8 cellular contexts compared by ENCODE assay signal in the genomic region with DNA sequence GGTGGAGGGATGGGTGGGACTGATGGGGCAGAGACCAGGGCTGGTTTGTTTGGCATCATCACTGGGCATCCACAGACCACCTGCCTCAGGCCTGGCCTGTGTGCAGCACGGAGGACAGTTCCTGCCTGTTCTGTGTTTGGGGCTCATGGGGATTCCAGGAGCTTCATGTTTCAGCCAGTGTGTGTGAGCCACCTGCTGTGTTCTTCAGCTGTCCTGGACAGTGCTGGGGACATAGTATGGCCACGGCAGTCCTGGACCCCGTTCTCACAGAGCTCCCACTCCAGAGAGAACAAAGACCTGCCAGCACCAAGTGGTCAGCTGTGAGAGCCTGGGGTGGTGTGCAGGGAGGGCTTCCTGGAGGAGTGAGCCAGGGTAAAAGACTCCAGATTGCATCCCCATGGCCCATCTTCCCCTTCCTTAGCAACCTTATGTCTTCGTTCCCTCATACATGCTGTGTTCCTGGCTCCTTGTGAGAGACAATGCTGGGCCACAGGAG. TPM values are rescaled to one million over a fixed set of nuclear protein-coding genes. Genes with fewer than 3 reads are reported as not detected.
DNase-seq lines count a peak whose midpoint lies in the region; ATAC-seq, FAIRE-seq and TF ChIP-seq lines count a peak whose summit lies in the region.

No MANE protein-coding gene starts in this region.

- no peak overlapping the region for H2AK5ac ChIP-seq in H1 (ENCODE audit: low read depth, low read length)

- 0 out of 2 replicates have a peak, but pooled peaks cover 3% of the 10 kb centered on the region for H4K20me1 ChIP-seq in PC-9 (ENCODE audit: insufficient read depth)
- H4K20me1 ChIP-seq in H1 (replicated peaks in 1 of 2; ENCODE audit: control insufficient read depth in 1 of 2, insufficient read depth in 2 of 2, low read length in 2 of 2): peaks cover 0 to 15% of the 10 kb centered on the region in 2 experiments
- peaks cover 8% of the 10 kb centered on the region for H4K20me1 ChIP-seq in osteoblast (ENCODE audit: insufficient read depth, low read length)

- intact Hi-C loops in CD4-positive, alpha-beta memory T cell (cut with micrococcal nuclease): loop anchor here (1.0 to 5.0 kb wide), 8 partner anchors 8 to 645 kb away; no protein-coding TSS in a partner anchor
- intact Hi-C loops in PC-9 (cut with micrococcal nuclease; ENCODE audit: unreplicated experiment): loop anchor here (1.0 to 5.0 kb wide), 4 partner anchors 43 to 645 kb away; no protein-coding TSS in a partner anchor

- FAIRE-seq in H1 (lab: Jason Lieb, UNC): no peak

- no peak overlapping the region for H3K14ac ChIP-seq in H1 (ENCODE audit: insufficient read length)

- no peak overlapping the region for H2BK20ac ChIP-seq in H1 (ENCODE audit: low read length)

- no peak overlapping the region for H2BK120ac ChIP-seq in H1 (replicated peaks; ENCODE audit: low read depth, low read length)

- no peak overlapping the region for H3K9ac ChIP-seq in H1 (replicated peaks in 1 of 4; ENCODE audit: extremely low read depth in 1 of 4, low read depth in 3 of 4, low read length in 3 of 4)

- no peak overlapping the region for H4K91ac ChIP-seq in H1 (replicated peaks; ENCODE audit: insufficient read length, low read length)

- H3K9me3 Mint-ChIP-seq in CD4-positive, alpha-beta memory T cell: peaks cover 0 to 14% (median 0%) of the 10 kb centered on the region in 8 donors

- H3K4me1 Mint-ChIP-seq in CD4-positive, alpha-beta memory T cell: peaks cover 52 to 98% (median 78%) of the 10 kb centered on the region in 4 donors

- no peaks in the 10 kb centered on the region for H3K9me2 ChIP-seq in PC-9 (ENCODE audit: insufficient read depth)

- POLR2A ChIA-PET in CD4-positive, alpha-beta memory T cell (lab: Charles Lee; ENCODE audit: partially characterized antibody): interaction anchor here (0.6 to 26.9 kb wide), 27 partner anchors 10 to 1022 kb away, joined by 3 to 711 read pairs (median 7); a partner anchor contains a TSS
- POLR2A ChIA-PET in PC-9 (lab: Charles Lee; ENCODE audit: unreplicated experiment): interaction anchor here (0.7 kb wide), 1 partner anchor 865 kb away, joined by 3 read pairs; no protein-coding TSS in a partner anchor
- POLR2A ChIA-PET in H1 (lab: Charles Lee; ENCODE audit: partially characterized antibody): interaction anchor here (0.9 to 22.6 kb wide), 13 partner anchors 14 to 558 kb away, joined by 3 to 579 read pairs (median 5); a partner anchor contains a TSS

- no peak overlapping the region for H2BK12ac ChIP-seq in H1 (ENCODE audit: low read depth, low read length)

- TF ChIP-seq POLR2A in H1 (IDR thresholded peaks at IDR 0.05; ENCODE audit: control extremely low read depth in 1 of 2, low read depth in 2 of 2, low read length in 2 of 2): no peak

- peak overlapping the region; percentile 97 to 100 (median 99) for H3K27ac Mint-ChIP-seq in CD4-positive, alpha-beta memory T cell

- peaks cover 4% of the 10 kb centered on the region; the same call in 1 of the 2 replicates for H3K79me1 ChIP-seq in H1 (ENCODE audit: low read depth, low read length)

- H3K9me3 ChIP-seq in CD4-positive, alpha-beta memory T cell (ENCODE audit: control insufficient read depth in 1 of 2, low read length in 2 of 2): no peaks in the 10 kb centered on the region
- no peaks in the 10 kb centered on the region for H3K9me3 ChIP-seq in PC-9 (ENCODE audit: insufficient read depth, low read depth)
- H3K9me3 ChIP-seq in H1 (ENCODE audit: insufficient read depth in 2 of 2, low read depth in 1 of 2, low read length in 1 of 2): no peaks in the 10 kb centered on the region
- H3K9me3 ChIP-seq in osteoblast (ENCODE audit: low read depth, low read length): no peaks in the 10 kb centered on the region

- H3F3A ChIP-seq in PC-9 (ENCODE audit: insufficient read depth, low read depth): peaks cover 47% of the 10 kb centered on the region

- no peaks in the 10 kb centered on the region for H3K27me3 ChIP-seq in CD4-positive, alpha-beta memory T cell (ENCODE audit: insufficient read depth, low read length)
- no peaks in the 10 kb centered on the region for H3K27me3 ChIP-seq in PC-9 (ENCODE audit: insufficient read depth, low read depth)
- H3K27me3 ChIP-seq in H1 (replicated peaks in 1 of 4; ENCODE audit: control insufficient read depth in 3 of 4, extremely low read depth in 1 of 4, insufficient read depth in 3 of 4, low read length in 3 of 4): no peaks in the 10 kb centered on the region
- no peaks in the 10 kb centered on the region for H3K27me3 ChIP-seq in osteoblast (ENCODE audit: insufficient read depth, low read length)

- H4K5ac ChIP-seq in H1 (ENCODE audit: insufficient read length, low read depth, low read length): no peak overlapping the region

- peak overlapping the region; percentile 47 to 54 for H3K4me3 ChIP-seq in CD4-positive, alpha-beta memory T cell (ENCODE audit: low read length in 2 of 2)
- H3K4me3 ChIP-seq in PC-9 (no peak overlapping the region), H1 (ENCODE audit: extremely low read depth in 1 of 4, insufficient read depth in 2 of 4, low read depth in 3 of 4, low read length in 4 of 4) (no peak overlapping the region), osteoblast (ENCODE audit: insufficient read depth, low read length) (no peak overlapping the region)

- peaks cover 35% of the 10 kb centered on the region for H3K36me3 ChIP-seq in CD4-positive, alpha-beta memory T cell (ENCODE audit: insufficient read depth, low read length)
- H3K36me3 ChIP-seq in PC-9 (ENCODE audit: low read depth): peaks cover 11% of the 10 kb centered on the region; the same call in 1 of the 2 replicates
- H3K36me3 ChIP-seq in H1 (ENCODE audit: control insufficient read depth in 2 of 4, insufficient read depth in 4 of 4, low read length in 3 of 4): peaks cover 33 to 46% (median 38%) of the 10 kb centered on the region in 4 experiments
- peaks cover 62% of the 10 kb centered on the region for H3K36me3 ChIP-seq in osteoblast (ENCODE audit: insufficient read depth, low read length)

- no TSS peak for BruUV-seq in PC-9 (replicated peaks; lab: Mats Ljungman, UMichigan)

- TF ChIP-seq CTCF in PC-9 (conservative IDR thresholded peaks at IDR 0.05) (no peak), H1 (IDR thresholded peaks at IDR 0.05; ENCODE audit: control extremely low read depth in 1 of 3, insufficient read depth in 1 of 3, low read depth in 1 of 3, low read length in 3 of 3) (no peak), osteoblast (IDR thresholded peaks at IDR 0.05; ENCODE audit: extremely low read depth, low read depth, low read length) (no peak), GM13976 (IDR thresholded peaks at IDR 0.05; ENCODE audit: borderline replicate concordance, control extremely low read depth, extremely low read depth, insufficient read depth, missing control alignments) (no peak)

- no peak overlapping the region for H2BK15ac ChIP-seq in H1 (ENCODE audit: low read length)

- H3K18ac ChIP-seq in H1 (ENCODE audit: extremely low read depth, low read length): peak overlapping the region; percentile 17; the same call in 1 of the 2 replicates

- peaks cover 32 to 74% of the 10 kb centered on the region in 2 donors for H3K36me3 Mint-ChIP-seq in CD4-positive, alpha-beta memory T cell

- DNase-seq in CD4-positive, alpha-beta memory T cell: peak in 1 of 5 donors; percentile 45
- DNase-seq in PC-9 (no peak), H1 (ENCODE audit: low read depth in 1 of 2, low spot score in 2 of 2) (no peak), osteoblast (ENCODE audit: insufficient read length, low spot score, missing footprints) (no peak), AG08396 (ENCODE audit: low spot score) (no peak), GM13976 (ENCODE audit: low spot score) (no peak)
- DNase-seq in activated CD8-positive, alpha-beta memory T cell treated with anti-CD3 and anti-CD28 coated beads, Interleukin-2, amount 50 U/mL, for 48 hours: no peak

- H2AFZ ChIP-seq in PC-9 (no peak overlapping the region), H1 (ENCODE audit: low read length) (no peak overlapping the region), osteoblast (ENCODE audit: low read length) (no peak overlapping the region)

- no peak overlapping the region for H3K23ac ChIP-seq in H1 (ENCODE audit: insufficient read length)

- H3K56ac ChIP-seq in H1 (replicated peaks; ENCODE audit: insufficient read length, low read depth, low read length): no peak overlapping the region

- peak overlapping the region; percentile 92 for H3K27ac ChIP-seq in CD4-positive, alpha-beta memory T cell (ENCODE audit: low read depth, low read length)
- H3K27ac ChIP-seq in PC-9 (peak overlapping the region; percentile 48), H1 (ENCODE audit: low read depth, low read length) (peak overlapping the region; percentile 51; the same call in 1 of the 2 replicates), osteoblast (ENCODE audit: low read depth, low read length) (peak overlapping the region; percentile 96)

- CTCF ChIA-PET in CD4-positive, alpha-beta memory T cell (lab: Charles Lee; ENCODE audit: partially characterized antibody): interaction anchor here (0.9 to 12.4 kb wide), 19 partner anchors 12 to 646 kb away, joined by 3 to 165 read pairs (median 6); a partner anchor contains a TSS
- CTCF ChIA-PET in PC-9 (lab: Charles Lee) (interaction anchor here (0.5 to 1.3 kb wide), 3 partner anchors 14 to 665 kb away, joined by 3 to 4 read pairs (median 3); no protein-coding TSS in a partner anchor), H1 (lab: Charles Lee; ENCODE audit: partially characterized antibody) (interaction anchor here (0.6 to 7.3 kb wide), 22 partner anchors 11 to 555 kb away, joined by 3 to 63 read pairs (median 4); no protein-coding TSS in a partner anchor)

- no peak for TF ChIP-seq EP300 in H1 (IDR thresholded peaks at IDR 0.05; ENCODE audit: borderline replicate concordance in 1 of 2, low read depth in 2 of 2, low read length in 2 of 2)

- no peak for TF ChIP-seq RAD21 in H1 (IDR thresholded peaks at IDR 0.05 in 1 of 2, conservative IDR thresholded peaks at IDR 0.05 in 1 of 2; ENCODE audit: low read depth in 2 of 2, low read length in 2 of 2)

- ATAC-seq in HG03571 (IDR thresholded peaks at IDR 0.05; ENCODE audit: unreplicated experiment): no peak

- in situ Hi-C loops in GM13976 (cut with MboI; ENCODE audit: low sequenced_read_pairs, unreplicated experiment): no loop called here

- peaks cover 24% of the 10 kb centered on the region for H3K79me2 ChIP-seq in PC-9 (ENCODE audit: low read depth)
- H3K79me2 ChIP-seq in H1 (ENCODE audit: control insufficient read depth in 1 of 2, insufficient read depth in 2 of 2, low read length in 2 of 2): peaks cover 0 to 8% of the 10 kb centered on the region in 2 experiments; a peak in 2 of 4 replicates
- H3K79me2 ChIP-seq in osteoblast (ENCODE audit: insufficient read depth, low read length): peaks cover 22% of the 10 kb centered on the region

- peaks cover 7% of the 10 kb centered on the region for H3K23me2 ChIP-seq in H1 (ENCODE audit: low read depth, low read length)

- H3K4ac ChIP-seq in H1 (replicated peaks; ENCODE audit: insufficient read length, low read depth, low read length): no peak overlapping the region

- peaks cover 89% of the 10 kb centered on the region for H3K4me1 ChIP-seq in CD4-positive, alpha-beta memory T cell (ENCODE audit: insufficient read depth, low read length)
- peaks cover 16% of the 10 kb centered on the region for H3K4me1 ChIP-seq in PC-9 (replicated peaks; ENCODE audit: insufficient read depth)
- H3K4me1 ChIP-seq in H1 (replicated peaks in 1 of 4; ENCODE audit: control insufficient read depth in 3 of 4, insufficient read depth in 4 of 4, low read length in 3 of 4): peaks cover 0 to 10% (median under 1%) of the 10 kb centered on the region in 4 experiments; a peak in 3 of 7 replicates
- peaks cover 26% of the 10 kb centered on the region for H3K4me1 ChIP-seq in osteoblast (ENCODE audit: insufficient read depth, low read length)

- peak overlapping the region; percentile 96 to 100 (median 97) for H3K4me3 Mint-ChIP-seq in CD4-positive, alpha-beta memory T cell

- H3K27me3 Mint-ChIP-seq in CD4-positive, alpha-beta memory T cell: no peaks in the 10 kb centered on the region

- H2BK5ac ChIP-seq in H1 (ENCODE audit: low read depth, low read length): no peak overlapping the region

- H4K8ac ChIP-seq in H1 (ENCODE audit: extremely low read depth, insufficient read depth, low read length): no peak overlapping the region

- H3K4me2 ChIP-seq in PC-9: no peak overlapping the region
- H3K4me2 ChIP-seq in H1 (ENCODE audit: insufficient read depth in 1 of 2, low read depth in 2 of 2, low read length in 2 of 2): peak overlapping the region in 1 of 2 experiments; percentile 27; a peak in 1 of 4 replicates
- H3K4me2 ChIP-seq in osteoblast (ENCODE audit: insufficient read depth, low read length): no peak overlapping the region

- 84% methylated on average over 4 of the region's 4 CpGs; no CpG with 5 or more reads in 1 of the 2 experiments for WGBS in H1 (ENCODE audit: extremely low coverage in 1 of 2, insufficient coverage in 1 of 2, insufficient read length in 1 of 2, insufficient replicate concordance in 2 of 2, low coverage in 1 of 2, low lambda C conversion rate in 2 of 2, missing lambda C conversion rate in 1 of 2), 2 experiments

RNA-seq across cellular contexts. Expression of a gene that starts 2.0 kb away (rescaled TPM):
- 10 to 100 TPM; 56.4 to 61.4 TPM for total RNA-seq in CD4-positive, alpha-beta memory T cell
- 10 to 100 TPM; 23.2 to 32.3 TPM for polyA plus RNA-seq in CD4-positive, alpha-beta memory T cell
- 24.1 and 26.4 TPM in 2 replicates for total RNA-seq in PC-9 (2021)
- 21.1 and 27.1 TPM in 2 replicates for total RNA-seq in H1 (2021; fragmentation: NEBNext Ultra II Directional; extraction: Animal tissue kit (Norgen Biotek cat#: 25700))
- polyA plus RNA-seq in H1 (2011; rRNA removed): 19.8 and 32.6 TPM in 2 replicates
- polyA plus RNA-seq in H1 (2011; cell fraction: cytosol; rRNA removed): 16.9 TPM
- 18.7 TPM for polyA plus RNA-seq in H1 (2011; cell fraction: nucleus; rRNA removed)
- polyA plus RNA-seq in H1 (2012, experiment 1 of 2): 19.2 to 29.9 TPM (median 24.7 TPM) in 4 replicates
- polyA plus RNA-seq in H1 (2012, experiment 2 of 2): 20.4 TPM
- 15.6 TPM for polyA plus RNA-seq in H1 (2013, experiment 1 of 2)
- 15.6 TPM for polyA plus RNA-seq in H1 (2013, experiment 2 of 2)
- polyA minus RNA-seq in H1 (2011; rRNA and poly(A)+ RNA removed): 9.2 and 13.4 TPM in 2 replicates
- polyA minus RNA-seq in H1 (2011; cell fraction: cytosol; rRNA and poly(A)+ RNA removed): 11.4 TPM
- polyA minus RNA-seq in H1 (2011; cell fraction: nucleus; rRNA and poly(A)+ RNA removed): 13.0 TPM
- 9.0 and 11.2 TPM in 2 replicates for total RNA-seq in osteoblast

RNA-seq across cellular contexts. Expression of a gene that starts 43.8 kb away (rescaled TPM):
- total RNA-seq in CD4-positive, alpha-beta memory T cell: 100 to 1,000 TPM; 300 TPM
- polyA plus RNA-seq in CD4-positive, alpha-beta memory T cell: 100 to 1,000 TPM in 1 of 2 donors, 10 to 100 TPM in 1; 37.8 to 110 TPM
- total RNA-seq in PC-9 (2021): 248 and 266 TPM in 2 replicates
- total RNA-seq in H1 (2021; fragmentation: NEBNext Ultra II Directional; extraction: Animal tissue kit (Norgen Biotek cat#: 25700)): 264 and 268 TPM in 2 replicates
- 99.5 and 157 TPM in 2 replicates for polyA plus RNA-seq in H1 (2011; rRNA removed)
- 56.3 TPM for polyA plus RNA-seq in H1 (2011; cell fraction: cytosol; rRNA removed)
- 88.3 TPM for polyA plus RNA-seq in H1 (2011; cell fraction: nucleus; rRNA removed)
- polyA plus RNA-seq in H1 (2012, experiment 1 of 2): 160 to 208 TPM (median 194 TPM) in 4 replicates
- polyA plus RNA-seq in H1 (2012, experiment 2 of 2): 135 TPM
- 206 TPM for polyA plus RNA-seq in H1 (2013, experiment 1 of 2)
- 213 TPM for polyA plus RNA-seq in H1 (2013, experiment 2 of 2)
- 91.8 and 93.7 TPM in 2 replicates for polyA minus RNA-seq in H1 (2011; rRNA and poly(A)+ RNA removed)
- 73.7 TPM for polyA minus RNA-seq in H1 (2011; cell fraction: cytosol; rRNA and poly(A)+ RNA removed)
- 84.1 TPM for polyA minus RNA-seq in H1 (2011; cell fraction: nucleus; rRNA and poly(A)+ RNA removed)
- total RNA-seq in osteoblast: 113 and 114 TPM in 2 replicates

RNA-seq across cellular contexts. Expression of a gene that starts 45.7 kb away (rescaled TPM):
- 100 to 1,000 TPM; 136 to 143 TPM for total RNA-seq in CD4-positive, alpha-beta memory T cell
- polyA plus RNA-seq in CD4-positive, alpha-beta memory T cell: 10 to 100 TPM; 28.1 to 83.7 TPM
- total RNA-seq in PC-9 (2021) (67.9 and 74.9 TPM in 2 replicates), osteoblast (17.4 and 21.2 TPM in 2 replicates)
- 10.6 and 12.2 TPM in 2 replicates for total RNA-seq in H1 (2021; fragmentation: NEBNext Ultra II Directional; extraction: Animal tissue kit (Norgen Biotek cat#: 25700))
- 1.7 and 6.5 TPM in 2 replicates for polyA plus RNA-seq in H1 (2011; rRNA removed)
- polyA plus RNA-seq in H1 (2011; cell fraction: cytosol; rRNA removed): 2.0 TPM
- 3.0 TPM for polyA plus RNA-seq in H1 (2011; cell fraction: nucleus; rRNA removed)
- 7.1 to 8.5 TPM (median 7.4 TPM) in 4 replicates for polyA plus RNA-seq in H1 (2012, experiment 1 of 2)
- 7.1 TPM for polyA plus RNA-seq in H1 (2012, experiment 2 of 2)
- polyA plus RNA-seq in H1 (2013, experiment 1 of 2): 12.1 TPM
- polyA plus RNA-seq in H1 (2013, experiment 2 of 2): 12.7 TPM
- 0.88 and 5.4 TPM in 2 replicates for polyA minus RNA-seq in H1 (2011; rRNA and poly(A)+ RNA removed)
- polyA minus RNA-seq in H1 (2011; cell fraction: cytosol; rRNA and poly(A)+ RNA removed): 8.4 TPM
- 2.1 TPM for polyA minus RNA-seq in H1 (2011; cell fraction: nucleus; rRNA and poly(A)+ RNA removed)

RNA-seq across cellular contexts. Expression of a gene that starts 55.9 kb away (rescaled TPM):
- total RNA-seq in CD4-positive, alpha-beta memory T cell: 10 to 100 TPM; 11.6 to 15.2 TPM
- 10 to 100 TPM; 12.9 to 22.4 TPM for polyA plus RNA-seq in CD4-positive, alpha-beta memory T cell
- total RNA-seq in PC-9 (2021) (8.0 and 10.8 TPM in 2 replicates), osteoblast (5.6 and 6.5 TPM in 2 replicates)
- total RNA-seq in H1 (2021; fragmentation: NEBNext Ultra II Directional; extraction: Animal tissue kit (Norgen Biotek cat#: 25700)): 4.9 and 5.0 TPM in 2 replicates
- 6.3 and 9.0 TPM in 2 replicates for polyA plus RNA-seq in H1 (2011; rRNA removed)
- polyA plus RNA-seq in H1 (2011; cell fraction: cytosol; rRNA removed): 4.7 TPM
- 5.1 TPM for polyA plus RNA-seq in H1 (2011; cell fraction: nucleus; rRNA removed)
- 4.9 to 6.4 TPM (median 5.6 TPM) in 4 replicates for polyA plus RNA-seq in H1 (2012, experiment 1 of 2)
- 4.2 TPM for polyA plus RNA-seq in H1 (2012, experiment 2 of 2)
- polyA plus RNA-seq in H1 (2013, experiment 1 of 2): 2.8 TPM
- 3.0 TPM for polyA plus RNA-seq in H1 (2013, experiment 2 of 2)
- 0.80 and 1.3 TPM in 2 replicates for polyA minus RNA-seq in H1 (2011; rRNA and poly(A)+ RNA removed)
- polyA minus RNA-seq in H1 (2011; cell fraction: cytosol; rRNA and poly(A)+ RNA removed): 3.4 TPM
- 2.2 TPM for polyA minus RNA-seq in H1 (2011; cell fraction: nucleus; rRNA and poly(A)+ RNA removed)

Comparison
In these comparisons a context has a peak if more than half of its experiments do, and no peak if none do; other contexts are left out.
1. H3K4me3 ChIP-seq: peak in CD4-positive, alpha-beta memory T cell (2 of 2); none in PC-9 (single experiment), H1 (0 of 4) and osteoblast (single experiment).
2. Peak in every context shown above with its lines, with median percentiles within 50 percentile points of each other: H3K27ac ChIP-seq.